Comparison of ENCODE assay signal across 14 cellular contexts in the genomic region with DNA sequence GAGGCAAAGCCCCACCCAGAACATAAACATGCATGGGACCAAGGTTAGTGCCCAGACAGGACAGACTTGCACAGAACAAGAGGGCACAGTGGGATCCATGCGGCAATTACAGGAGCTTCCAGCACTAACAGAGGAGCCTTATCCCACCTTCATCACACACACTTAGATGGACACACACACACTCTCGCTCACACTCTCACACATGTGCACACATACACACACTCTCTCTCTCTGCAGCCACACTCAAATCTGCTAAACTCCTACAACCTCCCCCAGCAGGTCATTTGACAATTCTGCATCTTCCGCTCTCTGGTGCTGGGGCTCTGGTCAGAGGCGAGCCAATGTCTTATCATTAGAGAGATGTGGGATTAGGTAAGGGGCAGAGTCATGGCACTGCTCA.
A peak's percentile ranks its signal among the peaks of the same experiment; 100 is the strongest.
DNase-seq lines count a peak whose midpoint lies in the region; ATAC-seq and TF ChIP-seq lines count a peak whose summit lies in the region.
"Had no signal": no experiment of that assay in that cellular context is flagged by ENCODE, and none has a peak within 500 bp of the region (broad histone marks: within the 10 kb centered on the region; RNA-seq: fewer than 3 reads in every experiment).

No MANE protein-coding gene starts in this region.

- H3K4me1 ChIP-seq in mesodermal cell (ENCODE audit: control insufficient read depth, insufficient read depth, low read length, poor library complexity, severe bottlenecking) (peaks cover 31% of the 10 kb centered on the region), thyroid gland (peaks cover 41 to 60% of the 10 kb centered on the region in 2 donors)
- H3K4me1 ChIP-seq in CD8-positive, alpha-beta T cell (ENCODE audit: insufficient read depth, low read length): no peaks in the 10 kb centered on the region

- H3K4me3 ChIP-seq in mesodermal cell (ENCODE audit: extremely low read depth, insufficient read depth, low read length, poor library complexity, severe bottlenecking) (no peak overlapping the region), thyroid gland (replicated peaks in 1 of 3) (no peak overlapping the region)
- no peak overlapping the region for H3K4me3 ChIP-seq in CD8-positive, alpha-beta T cell (ENCODE audit: low read depth, low read length)

- TF ChIP-seq POLR2A in thyroid gland (IDR thresholded peaks at IDR 0.05): no peak

- no peak for TF ChIP-seq CTCF in brain (conservative IDR thresholded peaks at IDR 0.05)
- no peak for TF ChIP-seq CTCF in thyroid gland (IDR thresholded peaks at IDR 0.05)
- TF ChIP-seq CTCF in CD8-positive, alpha-beta T cell (IDR thresholded peaks at IDR 0.05): no peak

- peak overlapping the region; percentile 93 for H3K27ac ChIP-seq in mesodermal cell (ENCODE audit: low read depth, low read length, severe bottlenecking)
- peak overlapping the region; percentile 92 to 93 (median 92) for H3K27ac ChIP-seq in thyroid gland
- no peak overlapping the region for H3K27ac ChIP-seq in CD8-positive, alpha-beta T cell (ENCODE audit: low read depth, low read length)
- H3K27ac ChIP-seq: parathyroid adenoma had no signal

- H3K27me3 ChIP-seq in thyroid gland: no peaks in the 10 kb centered on the region
- H3K27me3 ChIP-seq in CD8-positive, alpha-beta T cell (ENCODE audit: insufficient read depth, low read length): no peaks in the 10 kb centered on the region

- H3K4me3 Mint-ChIP-seq in activated CD4-positive, alpha-beta memory T cell treated with anti-CD3 and anti-CD28 coated beads for 36 hours: no peak overlapping the region
- no peak overlapping the region for H3K4me3 Mint-ChIP-seq in activated CD4-positive, alpha-beta memory T cell treated with anti-CD3 and anti-CD28 coated beads, Interleukin-2, amount 10 ng/mL, durations not matched to agents 7 days and 5 days
- H3K4me3 Mint-ChIP-seq in brain: no peak overlapping the region
- no peak overlapping the region for H3K4me3 Mint-ChIP-seq in CD8-positive, alpha-beta T cell
- H3K4me3 Mint-ChIP-seq: activated CD8-positive, alpha-beta T cell treated with anti-CD3 and anti-CD28 coated beads, Interleukin-2, amount 10 ng/mL, durations not matched to agents 7 days and 5 days had no signal

- H3K36me3 ChIP-seq in mesodermal cell (ENCODE audit: control insufficient read depth, insufficient read depth, low read length): peaks cover 55% of the 10 kb centered on the region
- peaks cover 0 to 4% of the 10 kb centered on the region in 2 donors for H3K36me3 ChIP-seq in thyroid gland
- no peaks in the 10 kb centered on the region for H3K36me3 ChIP-seq in CD8-positive, alpha-beta T cell (ENCODE audit: insufficient read depth, low read length)

- intact Hi-C loops in activated CD4-positive, alpha-beta memory T cell treated with anti-CD3 and anti-CD28 coated beads for 36 hours (cut with micrococcal nuclease): no loop called here
- intact Hi-C loops in thyroid gland (cut with DNase I): no loop called here
- intact Hi-C loops in CD8-positive, alpha-beta T cell (cut with DNase I, micrococcal nuclease): no loop called here

- peak overlapping the region; percentile 14 for H3K27ac Mint-ChIP-seq in activated CD4-positive, alpha-beta memory T cell treated with anti-CD3 and anti-CD28 coated beads for 36 hours
- no peak overlapping the region for H3K27ac Mint-ChIP-seq in activated CD4-positive, alpha-beta memory T cell treated with anti-CD3 and anti-CD28 coated beads, Interleukin-2, amount 10 ng/mL, durations not matched to agents 7 days and 5 days
- peak overlapping the region; percentile 5 to 95 (median 52) for H3K27ac Mint-ChIP-seq in brain
- no peak overlapping the region for H3K27ac Mint-ChIP-seq in CD8-positive, alpha-beta T cell
- H3K27ac Mint-ChIP-seq: activated CD8-positive, alpha-beta T cell treated with anti-CD3 and anti-CD28 coated beads, Interleukin-2, amount 10 ng/mL, durations not matched to agents 7 days and 5 days had no signal

- no peak for ATAC-seq in CD8-positive, alpha-beta T cell
- ATAC-seq: activated CD8-positive, alpha-beta T cell treated with anti-CD3 and anti-CD28 coated beads, Interleukin-2, amount 10 ng/mL, durations not matched to agents 7 days and 5 days had no signal

- H3K9me3 Mint-ChIP-seq in activated CD4-positive, alpha-beta memory T cell treated with anti-CD3 and anti-CD28 coated beads for 36 hours: no peaks in the 10 kb centered on the region
- no peaks in the 10 kb centered on the region for H3K9me3 Mint-ChIP-seq in activated CD4-positive, alpha-beta memory T cell treated with anti-CD3 and anti-CD28 coated beads, Interleukin-2, amount 10 ng/mL, durations not matched to agents 7 days and 5 days
- H3K9me3 Mint-ChIP-seq in brain: no peaks in the 10 kb centered on the region
- no peaks in the 10 kb centered on the region for H3K9me3 Mint-ChIP-seq in CD8-positive, alpha-beta T cell

- H3K9me3 ChIP-seq in mesodermal cell (ENCODE audit: control insufficient read depth, low read length): no peaks in the 10 kb centered on the region
- H3K9me3 ChIP-seq in thyroid gland: no peaks in the 10 kb centered on the region
- H3K9me3 ChIP-seq in CD8-positive, alpha-beta T cell (ENCODE audit: low read length): no peaks in the 10 kb centered on the region

- H3K4me1 Mint-ChIP-seq in activated CD4-positive, alpha-beta memory T cell treated with anti-CD3 and anti-CD28 coated beads for 36 hours (ENCODE audit: low read depth): peaks cover 12% of the 10 kb centered on the region
- peaks cover 12% of the 10 kb centered on the region for H3K4me1 Mint-ChIP-seq in activated CD4-positive, alpha-beta memory T cell treated with anti-CD3 and anti-CD28 coated beads, Interleukin-2, amount 10 ng/mL, durations not matched to agents 7 days and 5 days
- H3K4me1 Mint-ChIP-seq in brain: peaks cover 76% of the 10 kb centered on the region
- H3K4me1 Mint-ChIP-seq in CD8-positive, alpha-beta T cell (ENCODE audit: low read depth): peaks cover 7% of the 10 kb centered on the region

- no peaks in the 10 kb centered on the region for H3K27me3 Mint-ChIP-seq in activated CD4-positive, alpha-beta memory T cell treated with anti-CD3 and anti-CD28 coated beads for 36 hours
- no peaks in the 10 kb centered on the region for H3K27me3 Mint-ChIP-seq in activated CD4-positive, alpha-beta memory T cell treated with anti-CD3 and anti-CD28 coated beads, Interleukin-2, amount 10 ng/mL, durations not matched to agents 7 days and 5 days
- H3K27me3 Mint-ChIP-seq in brain: no peaks in the 10 kb centered on the region
- H3K27me3 Mint-ChIP-seq in CD8-positive, alpha-beta T cell (ENCODE audit: low read depth): no peaks in the 10 kb centered on the region

- CTCF ChIA-PET in activated CD4-positive, alpha-beta memory T cell treated with anti-CD3 and anti-CD28 coated beads for 36 hours (lab: Charles Lee): no interaction called here
- CTCF ChIA-PET in activated CD4-positive, alpha-beta memory T cell treated with anti-CD3 and anti-CD28 coated beads, Interleukin-2, amount 10 ng/mL, durations not matched to agents 7 days and 5 days (lab: Charles Lee): interaction anchor here (0.8 kb wide), 1 partner anchor 49 kb away, joined by 3 read pairs; no protein-coding TSS in a partner anchor
- CTCF ChIA-PET in CD8-positive, alpha-beta T cell (lab: Charles Lee): no interaction called here

- DNase-seq in activated CD4-positive, alpha-beta memory T cell treated with anti-CD3 and anti-CD28 coated beads for 36 hours: no peak
- DNase-seq in activated CD4-positive, alpha-beta memory T cell treated with anti-CD3 and anti-CD28 coated beads, Interleukin-2, amount 10 ng/mL, durations not matched to agents 7 days and 5 days: no peak
- DNase-seq in thyroid gland (no peak), NCI-H510A (lab: John Stamatoyannopoulos, UW) (no peak), HUDEP-2 (lab: John Stamatoyannopoulos, UW; ENCODE audit: unreplicated experiment in 76 of 76) (no peak)
- DNase-seq in CD8-positive, alpha-beta T cell: no peak
- DNase-seq: 8988T; activated CD8-positive, alpha-beta T cell treated with anti-CD3 and anti-CD28 coated beads, Interleukin-2, amount 10 ng/mL, durations not matched to agents 7 days and 5 days; NCI-H2107; stimulated activated CD4-positive, alpha-beta T cell treated with anti-CD3 and anti-CD28 coated beads, Interleukin-15, amount 100 ng/mL, for 24 hours; trophoblast cell had no signal

- H3K36me3 Mint-ChIP-seq in activated CD4-positive, alpha-beta memory T cell treated with anti-CD3 and anti-CD28 coated beads for 36 hours: peaks cover 3% of the 10 kb centered on the region
- H3K36me3 Mint-ChIP-seq in activated CD4-positive, alpha-beta memory T cell treated with anti-CD3 and anti-CD28 coated beads, Interleukin-2, amount 10 ng/mL, durations not matched to agents 7 days and 5 days (ENCODE audit: low read depth): peaks cover 22% of the 10 kb centered on the region
- H3K36me3 Mint-ChIP-seq in brain: peaks cover 36% of the 10 kb centered on the region
- peaks cover 39% of the 10 kb centered on the region for H3K36me3 Mint-ChIP-seq in CD8-positive, alpha-beta T cell

- 86 to 100% methylated on average over 2 of the region's 4 CpGs for WGBS in mesodermal cell (ENCODE audit: insufficient coverage in 2 of 2), 2 experiments
- WGBS in thyroid gland, 2 donors: 95 to 99% methylated on average over 4 of the region's 4 CpGs

- POLR2A ChIA-PET in activated CD4-positive, alpha-beta memory T cell treated with anti-CD3 and anti-CD28 coated beads for 36 hours (lab: Charles Lee): no interaction called here
- POLR2A ChIA-PET in activated CD4-positive, alpha-beta memory T cell treated with anti-CD3 and anti-CD28 coated beads, Interleukin-2, amount 10 ng/mL, durations not matched to agents 7 days and 5 days (lab: Charles Lee): no interaction called here
- POLR2A ChIA-PET in CD8-positive, alpha-beta T cell (lab: Charles Lee): no interaction called here

Comparison
In these comparisons a context has a peak if more than half of its experiments do, and no peak if none do; other contexts are left out.
1. H3K27ac Mint-ChIP-seq: peak in activated CD4-positive, alpha-beta memory T cell treated with anti-CD3 and anti-CD28 coated beads for 36 hours (single experiment) and brain (5 of 5); none in activated CD4-positive, alpha-beta memory T cell treated with anti-CD3 and anti-CD28 coated beads, Interleukin-2, amount 10 ng/mL, durations not matched to agents 7 days and 5 days (single experiment) and CD8-positive, alpha-beta T cell (single experiment).